Comparison of ENCODE assay signal across 11 cellular contexts in genomic region chr4:182062936-182063335, GRCh38.
A peak's percentile ranks its signal among the peaks of the same experiment; 100 is the strongest.
DNase-seq lines count a peak whose midpoint lies in the region; ATAC-seq, FAIRE-seq and TF ChIP-seq lines count a peak whose summit lies in the region.
"Had no signal": no experiment of that assay in that cellular context is flagged by ENCODE, and none has a peak within 500 bp of the region (broad histone marks: within the 10 kb centered on the region; RNA-seq: fewer than 3 reads in every experiment).

No MANE protein-coding gene starts in this region.

- H3K4me1 ChIP-seq in astrocyte (ENCODE audit: insufficient read depth, low read length): peaks cover 20% of the 10 kb centered on the region
- H3K4me1 ChIP-seq: Caco-2 had no signal

- peaks cover 5% of the 10 kb centered on the region for H3K36me3 ChIP-seq in astrocyte (ENCODE audit: insufficient read depth, low read length)

- H3K9me3 Mint-ChIP-seq in HFFc6: no peaks in the 10 kb centered on the region
- H3K9me3 Mint-ChIP-seq in astrocyte (ENCODE audit: unreplicated experiment): peaks cover 5% of the 10 kb centered on the region
- peaks cover 5% of the 10 kb centered on the region for H3K9me3 Mint-ChIP-seq in activated T-helper 2 cell treated with anti-CD3 and anti-CD28 coated beads, Interferon-gamma antibody, Interleukin-2, Interleukin-4, amounts not matched to agents 10 μg/mL and 5 μg/mL and 100 μg/mL, durations not matched to agents 14 hours and 24 hours and 36 hours

- H2AFZ ChIP-seq in astrocyte (ENCODE audit: low read depth, low read length): no peak overlapping the region

- H3K27me3 Mint-ChIP-seq in HFFc6 (ENCODE audit: insufficient read depth) (no peaks in the 10 kb centered on the region; the same call in 1 of the 2 replicates), astrocyte (ENCODE audit: low read depth, unreplicated experiment) (no peaks in the 10 kb centered on the region)
- H3K27me3 Mint-ChIP-seq in activated T-helper 2 cell treated with anti-CD3 and anti-CD28 coated beads, Interferon-gamma antibody, Interleukin-2, Interleukin-4, amounts not matched to agents 10 μg/mL and 5 μg/mL and 100 μg/mL, durations not matched to agents 14 hours and 24 hours and 36 hours (ENCODE audit: low read depth): no peaks in the 10 kb centered on the region

- no peaks in the 10 kb centered on the region for H3K36me3 Mint-ChIP-seq in HFFc6 (ENCODE audit: low read depth)
- peaks cover 23% of the 10 kb centered on the region for H3K36me3 Mint-ChIP-seq in astrocyte (ENCODE audit: low read depth, unreplicated experiment)
- H3K36me3 Mint-ChIP-seq in activated T-helper 2 cell treated with anti-CD3 and anti-CD28 coated beads, Interferon-gamma antibody, Interleukin-2, Interleukin-4, amounts not matched to agents 10 μg/mL and 5 μg/mL and 100 μg/mL, durations not matched to agents 14 hours and 24 hours and 36 hours (ENCODE audit: low read depth): no peaks in the 10 kb centered on the region

- TF ChIP-seq CTCF in HFFc6 (IDR thresholded peaks at IDR 0.05) (no peak), astrocyte (IDR thresholded peaks at IDR 0.05; ENCODE audit: insufficient read depth, low read depth, low read length) (no peak)

- peaks cover 13% of the 10 kb centered on the region for H3K79me2 ChIP-seq in astrocyte (ENCODE audit: insufficient read depth, low read length)

- intact Hi-C loops in activated T-helper 2 cell treated with anti-CD3 and anti-CD28 coated beads, Interferon-gamma antibody, Interleukin-2, Interleukin-4, amounts not matched to agents 10 μg/mL and 5 μg/mL and 100 μg/mL, durations not matched to agents 14 hours and 24 hours and 36 hours (cut with micrococcal nuclease): no loop called here

- H3K4me1 Mint-ChIP-seq in HFFc6 (ENCODE audit: low read depth) (peaks cover 30% of the 10 kb centered on the region), astrocyte (ENCODE audit: low read depth, unreplicated experiment) (peaks cover 32% of the 10 kb centered on the region)
- no peaks in the 10 kb centered on the region for H3K4me1 Mint-ChIP-seq in activated T-helper 2 cell treated with anti-CD3 and anti-CD28 coated beads, Interferon-gamma antibody, Interleukin-2, Interleukin-4, amounts not matched to agents 10 μg/mL and 5 μg/mL and 100 μg/mL, durations not matched to agents 14 hours and 24 hours and 36 hours (ENCODE audit: low read depth)

- H3K4me3 Mint-ChIP-seq in HFFc6: peak overlapping the region; percentile 52
- peak overlapping the region; percentile 15 for H3K4me3 Mint-ChIP-seq in astrocyte (ENCODE audit: unreplicated experiment)
- no peak overlapping the region for H3K4me3 Mint-ChIP-seq in activated T-helper 2 cell treated with anti-CD3 and anti-CD28 coated beads, Interferon-gamma antibody, Interleukin-2, Interleukin-4, amounts not matched to agents 10 μg/mL and 5 μg/mL and 100 μg/mL, durations not matched to agents 14 hours and 24 hours and 36 hours (ENCODE audit: low read depth)

- peak overlapping the region; percentile 61 for H3K9ac ChIP-seq in astrocyte (ENCODE audit: low read length)

- peak; percentile 8 for DNase-seq in AG08396 (ENCODE audit: low spot score)
- DNase-seq in HFFc6: peak; percentile 68
- DNase-seq in astrocyte (ENCODE audit: low read depth): peak; percentile 95
- peak; percentile 72 for DNase-seq in kidney glomerular epithelial cell (lab: John Stamatoyannopoulos, UW)
- no peak for DNase-seq in NCI-H2029 treated with DMSO at 0.1 percent for 48 hours (lab: John Stamatoyannopoulos, UW)
- no peak for DNase-seq in activated T-helper 2 cell treated with anti-CD3 and anti-CD28 coated beads, Interferon-gamma antibody, Interleukin-2, Interleukin-4, amounts not matched to agents 10 μg/mL and 5 μg/mL and 100 μg/mL, durations not matched to agents 14 hours and 24 hours and 36 hours (ENCODE audit: low spot score)
- DNase-seq: activated CD4-positive, alpha-beta T cell treated with anti-CD3 and anti-CD28 coated beads for 1 hour; Caco-2; occipital lobe had no signal

- H3K27me3 ChIP-seq in astrocyte (ENCODE audit: insufficient read depth, low read length): no peaks in the 10 kb centered on the region

- FAIRE-seq in astrocyte (lab: Jason Lieb, UNC): peak; percentile 93

- H3K4me3 ChIP-seq in astrocyte (ENCODE audit: insufficient read depth, low read depth, low read length): peak overlapping the region; percentile 0

- ATAC-seq in GM21423 (IDR thresholded peaks at IDR 0.05; ENCODE audit: unreplicated experiment): no peak
- ATAC-seq in HG02938 (IDR thresholded peaks at IDR 0.05; ENCODE audit: unreplicated experiment): no peak

- H3K27ac Mint-ChIP-seq in HFFc6: peak overlapping the region; percentile 78
- H3K27ac Mint-ChIP-seq in astrocyte (ENCODE audit: unreplicated experiment): peak overlapping the region; percentile 96
- H3K27ac Mint-ChIP-seq in activated T-helper 2 cell treated with anti-CD3 and anti-CD28 coated beads, Interferon-gamma antibody, Interleukin-2, Interleukin-4, amounts not matched to agents 10 μg/mL and 5 μg/mL and 100 μg/mL, durations not matched to agents 14 hours and 24 hours and 36 hours: no peak overlapping the region

- H3K4me2 ChIP-seq in astrocyte (ENCODE audit: low read length): peak overlapping the region; percentile 71

- H4K20me1 ChIP-seq in astrocyte (ENCODE audit: insufficient read depth, low read length): no peaks in the 10 kb centered on the region

- H3K9me3 ChIP-seq in astrocyte (ENCODE audit: insufficient read depth, low read depth, low read length): no peaks in the 10 kb centered on the region
- H3K9me3 ChIP-seq: Caco-2 had no signal

- peak overlapping the region; percentile 69 for H3K27ac ChIP-seq in astrocyte (ENCODE audit: low read depth, low read length)

Comparison
In these comparisons a context has a peak if more than half of its experiments do, and no peak if none do; other contexts are left out.
1. DNase-seq: peak in AG08396 (single experiment), HFFc6 (single experiment), astrocyte (single experiment) and kidney glomerular epithelial cell (single experiment); none in NCI-H2029 treated with DMSO at 0.1 percent for 48 hours (single experiment) and activated T-helper 2 cell treated with anti-CD3 and anti-CD28 coated beads, Interferon-gamma antibody, Interleukin-2, Interleukin-4, amounts not matched to agents 10 μg/mL and 5 μg/mL and 100 μg/mL, durations not matched to agents 14 hours and 24 hours and 36 hours (single experiment).